In the genomic region with DNA sequence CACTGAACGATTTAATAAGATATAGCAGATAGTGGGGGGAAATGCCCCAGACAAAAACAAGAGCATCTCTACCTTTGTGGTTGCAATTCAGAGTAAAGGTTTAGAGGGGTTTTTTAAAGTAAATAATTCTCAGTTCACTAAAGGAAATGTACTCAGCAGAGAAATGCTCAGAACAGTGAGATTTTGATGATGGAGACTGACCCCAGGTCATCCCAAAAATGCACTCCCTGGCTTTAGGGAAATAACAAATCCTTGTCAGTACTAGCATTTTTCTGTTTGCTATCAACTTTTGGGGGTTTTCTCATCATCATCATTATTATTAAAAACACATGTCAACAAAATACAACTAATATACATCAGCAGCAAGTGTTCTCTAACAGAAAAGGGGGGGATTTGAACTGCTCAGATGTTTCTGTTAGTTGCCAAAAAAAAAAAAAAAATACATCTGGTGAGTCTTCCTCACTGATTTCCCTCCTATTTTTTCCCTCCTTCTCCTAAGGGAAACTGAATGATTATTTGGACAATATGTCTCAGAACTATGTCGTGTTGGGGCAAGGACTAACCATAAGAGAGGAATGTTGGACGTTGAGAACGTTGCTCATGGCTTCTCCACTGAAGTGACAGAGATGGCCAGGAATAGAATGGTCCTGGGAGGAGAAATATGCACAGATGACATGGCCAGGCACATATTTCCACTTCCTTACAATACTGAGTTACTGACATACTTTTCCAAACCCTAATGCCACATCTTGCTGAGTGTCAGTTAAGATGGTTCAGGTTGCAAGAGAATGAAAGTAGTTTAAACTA, we compare ENCODE assay signal across 12 cellular contexts.
"Had no signal": no experiment of that assay in that cellular context is flagged by ENCODE, and none has a peak within 500 bp of the region (broad histone marks: within the 10 kb centered on the region; RNA-seq: fewer than 3 reads in every experiment).

No MANE protein-coding gene starts in this region.

- H3K36me3 ChIP-seq: prostate gland, transverse colon had no signal

- H3K9me3 Mint-ChIP-seq: activated CD4-positive, alpha-beta memory T cell treated with anti-CD3 and anti-CD28 coated beads for 36 hours; activated T-cell treated with anti-CD3 and anti-CD28 coated beads, Interleukin-2, amount 50 U/mL, for 4 hours; T-cell had no signal

- H3K4me1 Mint-ChIP-seq: T-cell had no signal

- H3K4me1 ChIP-seq: prostate gland, transverse colon had no signal

- H3K4me3 Mint-ChIP-seq: activated CD4-positive, alpha-beta memory T cell treated with anti-CD3 and anti-CD28 coated beads for 36 hours; activated naive CD8-positive, alpha-beta T cell; activated T-cell treated with anti-CD3 and anti-CD28 coated beads, Interleukin-2, amount 50 U/mL, for 4 hours; T-cell had no signal

- H3K27me3 Mint-ChIP-seq: activated CD4-positive, alpha-beta memory T cell treated with anti-CD3 and anti-CD28 coated beads for 36 hours; activated naive CD8-positive, alpha-beta T cell had no signal

- H3K27ac Mint-ChIP-seq: activated CD4-positive, alpha-beta memory T cell treated with anti-CD3 and anti-CD28 coated beads for 36 hours; activated naive CD8-positive, alpha-beta T cell; T-cell had no signal

- H3K36me3 Mint-ChIP-seq: activated CD4-positive, alpha-beta memory T cell treated with anti-CD3 and anti-CD28 coated beads for 36 hours; activated naive CD8-positive, alpha-beta T cell; T-cell had no signal

- H3K4me3 ChIP-seq: prostate gland, skin epidermis, transverse colon had no signal

- H3K9me3 ChIP-seq: prostate gland, transverse colon had no signal

- H3K27me3 ChIP-seq: transverse colon had no signal

- DNase-seq: activated CD4-positive, alpha-beta memory T cell treated with anti-CD3 and anti-CD28 coated beads for 36 hours; activated effector memory CD4-positive, alpha-beta T cell treated with anti-CD3 and anti-CD28 coated beads, Interleukin-2, amount 50 U/mL, for 16 hours; activated T-cell treated with anti-CD3 and anti-CD28 coated beads, Interleukin-2, amount 50 U/mL, for 4 hours; amygdala; dermis blood vessel endothelial cell; substantia nigra; T-cell; transverse colon had no signal

- H3K27ac ChIP-seq: prostate gland, transverse colon, VCaP had no signal

- ATAC-seq: activated T-cell treated with anti-CD3 and anti-CD28 coated beads, Interleukin-2, amount 50 U/mL, for 4 hours; T-cell had no signal
